1 cellular context compared by ENCODE assay signal in the genomic region with DNA sequence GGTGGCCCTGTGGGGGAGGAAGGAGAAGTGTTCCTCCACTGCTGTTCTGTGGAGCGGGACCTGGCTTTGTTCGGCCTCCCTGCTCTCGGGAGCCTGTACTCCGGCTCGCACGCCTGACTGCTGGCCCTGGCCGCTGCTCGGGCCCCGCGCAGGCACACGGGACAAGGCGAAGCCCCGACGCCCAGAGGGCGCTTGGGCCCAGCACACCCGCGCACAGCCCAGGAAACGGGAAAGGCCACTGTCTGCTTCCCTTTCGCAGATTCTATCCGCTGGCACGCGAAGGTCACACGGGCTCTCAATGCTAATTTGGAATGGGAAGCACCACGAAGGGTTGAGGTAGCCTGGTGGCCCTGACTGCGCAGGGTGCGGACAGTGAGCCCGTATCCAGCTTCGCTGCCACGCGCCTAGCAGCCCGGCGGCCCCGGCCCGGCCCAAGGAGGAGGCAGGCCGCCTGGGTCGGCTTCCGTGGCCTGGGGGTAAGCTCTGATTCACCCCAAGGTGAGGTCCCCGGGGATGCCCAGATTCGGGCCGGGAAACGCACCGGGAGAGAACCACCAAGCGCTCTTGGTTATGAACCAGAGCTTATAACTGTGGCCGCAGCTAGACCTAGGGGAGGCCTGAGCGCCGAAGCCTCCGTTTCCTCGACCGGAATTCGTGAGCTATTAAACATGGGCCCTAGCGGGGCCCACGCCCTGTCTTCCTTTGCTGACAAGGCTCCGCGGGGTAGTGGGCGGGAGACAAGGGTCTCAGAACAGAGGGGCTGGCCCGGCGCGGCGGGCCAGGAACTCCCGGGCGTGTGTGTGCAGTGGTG.
TF ChIP-seq lines count a peak whose summit lies in the region.

No MANE protein-coding gene starts in this region.

TF ChIP-seq in H1, 55 proteins besides CTCF, POLR2A, EP300 and RAD21 (continued from another document):
- TF ChIP-seq, protein P1, sequence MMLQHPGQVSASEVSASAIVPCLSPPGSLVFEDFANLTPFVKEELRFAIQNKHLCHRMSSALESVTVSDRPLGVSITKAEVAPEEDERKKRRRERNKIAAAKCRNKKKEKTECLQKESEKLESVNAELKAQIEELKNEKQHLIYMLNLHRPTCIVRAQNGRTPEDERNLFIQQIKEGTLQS (IDR thresholded peaks at IDR 0.05; ENCODE audit: insufficient read depth, low read depth, low read length), result no peak
- TF ChIP-seq, protein P2, sequence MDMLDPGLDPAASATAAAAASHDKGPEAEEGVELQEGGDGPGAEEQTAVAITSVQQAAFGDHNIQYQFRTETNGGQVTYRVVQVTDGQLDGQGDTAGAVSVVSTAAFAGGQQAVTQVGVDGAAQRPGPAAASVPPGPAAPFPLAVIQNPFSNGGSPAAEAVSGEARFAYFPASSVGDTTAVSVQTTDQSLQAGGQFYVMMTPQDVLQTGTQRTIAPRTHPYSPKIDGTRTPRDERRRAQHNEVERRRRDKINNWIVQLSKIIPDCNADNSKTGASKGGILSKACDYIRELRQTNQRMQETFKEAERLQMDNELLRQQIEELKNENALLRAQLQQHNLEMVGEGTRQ (IDR thresholded peaks at IDR 0.05; ENCODE audit: low read length), result no peak
